1 cellular context compared by ENCODE assay signal in genomic region chr15:76150971-76151598, GRCh38.
TF ChIP-seq lines count a peak whose summit lies in the region.

No MANE protein-coding gene starts in this region.

TF ChIP-seq in GM12878, 131 proteins besides CTCF, POLR2A, EP300 and RAD21 (continued from another document):
- TF ChIP-seq USF1 (IDR thresholded peaks at IDR 0.05; ENCODE audit: borderline replicate concordance, extremely low read length, insufficient read depth, low read depth, low read length) (no peak), RBBP5 (conservative IDR thresholded peaks at IDR 0.05) (no peak), SPI1 (IDR thresholded peaks at IDR 0.05; ENCODE audit: borderline replicate concordance, insufficient read depth, low read depth, low read length) (no peak), TCF3 (IDR thresholded peaks at IDR 0.05; ENCODE audit: borderline replicate concordance, insufficient read depth, low read depth, low read length) (no peak), BHLHE40 (IDR thresholded peaks at IDR 0.05; ENCODE audit: borderline replicate concordance in 1 of 2, low read depth in 2 of 2, low read length in 1 of 2) (no peak), KDM1A (IDR thresholded peaks at IDR 0.05; ENCODE audit: borderline replicate concordance) (no peak), LARP7 (IDR thresholded peaks at IDR 0.05) (no peak), CEBPZ (IDR thresholded peaks at IDR 0.05; ENCODE audit: low read depth, low read length) (no peak), NR2C1 (IDR thresholded peaks at IDR 0.05) (no peak)
